24 cellular contexts compared by ENCODE assay signal in the genomic region with DNA sequence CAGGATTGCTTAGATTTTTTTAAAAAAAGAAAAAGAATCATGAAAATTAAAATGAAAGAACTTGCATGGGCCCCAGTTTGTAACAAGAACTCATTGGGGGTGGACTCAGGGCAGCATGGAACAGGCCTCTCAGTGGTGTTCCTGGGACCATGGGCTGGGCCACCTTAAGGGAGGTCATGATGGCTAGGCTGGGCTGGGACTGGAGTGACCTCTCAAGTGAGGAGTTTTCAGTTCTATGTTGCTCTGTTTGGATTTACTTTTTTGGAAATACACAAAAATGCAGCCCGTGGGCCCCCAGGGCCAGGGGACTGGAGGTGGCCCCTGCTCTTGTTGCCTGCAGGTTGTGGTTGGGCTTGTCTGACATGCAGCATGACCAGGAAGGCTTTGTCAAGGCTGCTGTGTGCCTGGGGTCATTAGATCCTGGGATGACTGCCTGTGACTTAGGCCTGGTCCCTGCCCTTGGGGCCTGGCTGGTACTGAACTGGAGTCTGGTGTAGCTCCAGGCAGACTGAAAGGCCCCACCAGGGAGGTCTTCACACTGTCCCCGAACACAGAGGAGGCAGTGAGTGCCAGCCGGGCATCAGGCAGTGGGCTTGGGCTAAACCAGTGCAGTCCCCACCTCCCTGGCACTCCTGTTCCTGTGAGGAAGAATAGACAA.
A peak's percentile ranks its signal among the peaks of the same experiment; 100 is the strongest.
DNase-seq lines count a peak whose midpoint lies in the region; ATAC-seq, FAIRE-seq and TF ChIP-seq lines count a peak whose summit lies in the region.
"Had no signal": no experiment of that assay in that cellular context is flagged by ENCODE, and none has a peak within 500 bp of the region (broad histone marks: within the 10 kb centered on the region; RNA-seq: fewer than 3 reads in every experiment).

No MANE protein-coding gene starts in this region.

- H3K4me1 Mint-ChIP-seq in brain (peaks cover 77% of the 10 kb centered on the region), neural progenitor cell (peaks cover 39% of the 10 kb centered on the region)

- H2BK20ac ChIP-seq in IMR-90 (ENCODE audit: low read depth, low read length), result no peak overlapping the region; the same call in 1 of the 2 replicates

- peaks cover 20% of the 10 kb centered on the region for H3K4me1 ChIP-seq in IMR-90 (ENCODE audit: control insufficient read depth, insufficient read depth, low read length)
- H3K4me1 ChIP-seq in neural progenitor cell, result peaks cover 20% of the 10 kb centered on the region

- no peak overlapping the region for H2BK120ac ChIP-seq in IMR-90 (ENCODE audit: low read depth, low read length)

- no peak overlapping the region for H2BK15ac ChIP-seq in IMR-90 (ENCODE audit: low read depth, low read length)

- H3K36me3 Mint-ChIP-seq in brain (peaks cover 34% of the 10 kb centered on the region), neural progenitor cell (peaks cover 28% of the 10 kb centered on the region)

- H3K27me3 Mint-ChIP-seq in brain (no peaks in the 10 kb centered on the region), neural progenitor cell (ENCODE audit: insufficient read depth, low read depth) (peaks cover 2% of the 10 kb centered on the region)
- H3K27me3 Mint-ChIP-seq: CD4-positive, alpha-beta T cell had no signal

- dilution Hi-C loops in IMR-90 (cut with HindIII; ENCODE audit: low sequenced_read_pairs, unreplicated experiment), result no loop called here

- DNase-seq in IMR-90 (no peak), neural progenitor cell (ENCODE audit: low spot score) (no peak), urothelium cell line (ENCODE audit: low spot score) (no peak), epidermal melanocyte (ENCODE audit: insufficient read length, low spot score) (no peak)
- DNase-seq in stimulated activated naive CD4-positive, alpha-beta T cell treated with Interleukin-2 at 50 U/mL for 16 hours (lab: John Stamatoyannopoulos, UW), result no peak
- no peak for DNase-seq in activated CD4-positive, alpha-beta T cell treated with anti-CD3 and anti-CD28 coated beads, Interleukin-2, amount 50 U/mL, for 1 hour
- DNase-seq: CD4-positive, alpha-beta T cell; COR-L47; DMS79 treated with DMSO at 0.1 percent for 48 hours; HCEC 1CT; NCI-H1105; NCI-H146; NCI-H2029; NCI-H226; NCI-H510A treated with DMSO at 0.1 percent for 48 hours; NCI-H774; SIG-M5; SK-N-SH had no signal

- POLR2A ChIA-PET in IMR-90 (lab: Charles Lee; ENCODE audit: unreplicated experiment), result interaction anchor here (0.5 kb wide), 1 partner anchor 17 kb away, joined by 3 read pairs; no protein-coding TSS in a partner anchor

- no peak overlapping the region for H3K4me3 Mint-ChIP-seq in brain
- no peak overlapping the region for H3K4me3 Mint-ChIP-seq in neural progenitor cell
- H3K4me3 Mint-ChIP-seq: CD4-positive, alpha-beta T cell; GM23338 had no signal

- TF ChIP-seq RAD21 in IMR-90 (IDR thresholded peaks at IDR 0.05; ENCODE audit: low read length), result no peak

- H2AFZ ChIP-seq in IMR-90 (replicated peaks; ENCODE audit: low read length, poor library complexity), result no peak overlapping the region
- H2AFZ ChIP-seq in neural progenitor cell (replicated peaks), result no peak overlapping the region
- H2AFZ ChIP-seq: GM23338 had no signal

- H3K23ac ChIP-seq in IMR-90 (ENCODE audit: low read depth, low read length), result peak overlapping the region; percentile 7; the same call in 1 of the 2 replicates

- CTCF ChIA-PET in IMR-90 (lab: Yijun Ruan, JAX), result interaction anchor here (0.7 to 0.9 kb wide), 2 partner anchors 14 to 111 kb away, joined by 3 to 6 read pairs; no protein-coding TSS in a partner anchor

- no peak overlapping the region for H3K56ac ChIP-seq in IMR-90 (ENCODE audit: extremely low read depth, insufficient read depth, low read length)

- peaks cover 3% of the 10 kb centered on the region for H3F3A ChIP-seq in neural progenitor cell (ENCODE audit: low read depth)

- H3K9me3 ChIP-seq in IMR-90 (ENCODE audit: control insufficient read depth, insufficient read depth, low read length) (peaks cover 4% of the 10 kb centered on the region), neural progenitor cell (ENCODE audit: low read depth) (no peaks in the 10 kb centered on the region)
- H3K9me3 ChIP-seq: SK-N-SH had no signal

- TF ChIP-seq CTCF in IMR-90 (conservative IDR thresholded peaks at IDR 0.05; ENCODE audit: low read depth, low read length) (no peak), brain (conservative IDR thresholded peaks at IDR 0.05) (no peak), neural progenitor cell (IDR thresholded peaks at IDR 0.05) (no peak)

- no TSS peak for BruUV-seq in IMR-90 (replicated peaks; lab: Mats Ljungman, UMichigan)

- no peaks in the 10 kb centered on the region for H3K27me3 ChIP-seq in IMR-90 (ENCODE audit: control insufficient read depth, insufficient read depth, low read length)
- H3K27me3 ChIP-seq in neural progenitor cell, result no peaks in the 10 kb centered on the region
- H3K27me3 ChIP-seq: BLaER1 had no signal

- H4K8ac ChIP-seq in IMR-90 (ENCODE audit: low read depth in 2 of 2, low read length in 2 of 2), result no peak overlapping the region

- in situ Hi-C loops in IMR-90 (cut with MboI; ENCODE audit: low sequenced_read_pairs), result no loop called here

- H3K18ac ChIP-seq in IMR-90 (ENCODE audit: low read depth, low read length), result no peak overlapping the region

- H2BK5ac ChIP-seq in IMR-90 (ENCODE audit: low read depth, low read length, poor library complexity, severe bottlenecking), result no peak overlapping the region

- H2AK5ac ChIP-seq in IMR-90 (ENCODE audit: low read depth, low read length), result no peak overlapping the region

- H3K4ac ChIP-seq in IMR-90 (ENCODE audit: low read depth, low read length), result no peak overlapping the region

- no peak for TF ChIP-seq POLR2A in IMR-90 (IDR thresholded peaks at IDR 0.05; ENCODE audit: low read depth, low read length)

- H3K14ac ChIP-seq in IMR-90 (replicated peaks; ENCODE audit: low read depth, low read length), result no peak overlapping the region

- H4K5ac ChIP-seq in IMR-90 (ENCODE audit: low read depth, low read length), result no peak overlapping the region

- H3K9me1 ChIP-seq in IMR-90 (ENCODE audit: insufficient read depth, low read length), result peaks cover 33% of the 10 kb centered on the region

- intact Hi-C loops in IMR-90 (cut with micrococcal nuclease), result no loop called here

- H4K20me1 ChIP-seq in IMR-90 (ENCODE audit: insufficient read depth, low read length), result peaks cover 73% of the 10 kb centered on the region
- H4K20me1 ChIP-seq in neural progenitor cell (ENCODE audit: low read depth), result peaks cover 87% of the 10 kb centered on the region
- H4K20me1 ChIP-seq: BLaER1 had no signal

- H3K36me3 ChIP-seq in IMR-90 (ENCODE audit: control insufficient read depth, insufficient read depth, low read length) (peaks cover 14% of the 10 kb centered on the region), neural progenitor cell (no peaks in the 10 kb centered on the region)
- H3K36me3 ChIP-seq: BLaER1 had no signal

- H3K9ac ChIP-seq in IMR-90 (ENCODE audit: low read depth, low read length), result no peak overlapping the region
- no peak overlapping the region for H3K9ac ChIP-seq in neural progenitor cell
- H3K9ac ChIP-seq: BLaER1, KMS-11, SK-N-SH had no signal

- no peak for ATAC-seq in IMR-90 (ENCODE audit: low read depth)
- ATAC-seq: GM12878, GM23338 had no signal

- peaks cover 5% of the 10 kb centered on the region for H3K79me2 ChIP-seq in neural progenitor cell (ENCODE audit: low read depth)

- H3K9me3 Mint-ChIP-seq in brain (peaks cover 12 to 31% (median 23%) of the 10 kb centered on the region in 5 experiments), neural progenitor cell (peaks cover 10% of the 10 kb centered on the region)
- H3K9me3 Mint-ChIP-seq: GM23338 had no signal

- FAIRE-seq in urothelium cell line (lab: Jason Lieb, UNC), result peak; percentile 20
- FAIRE-seq: GM12878, HTR-8/SVneo had no signal

- peaks cover 33 to 96% of the 10 kb centered on the region in 2 experiments for H3K79me1 ChIP-seq in IMR-90 (ENCODE audit: low read depth in 1 of 2, low read length in 2 of 2)

- no CpG with 5 or more reads among the region's 3 CpGs for WGBS in IMR-90 (ENCODE audit: extremely low coverage in 2 of 2, insufficient read length in 1 of 2), 2 experiments

- no peak overlapping the region for H4K91ac ChIP-seq in IMR-90 (ENCODE audit: insufficient read depth, low read depth, low read length)

- H2AK9ac ChIP-seq in IMR-90 (replicated peaks; ENCODE audit: low read depth, low read length, poor library complexity), result no peak overlapping the region

- H3K27ac ChIP-seq in IMR-90 (ENCODE audit: insufficient read depth, low read length), result no peak overlapping the region
- no peak overlapping the region for H3K27ac ChIP-seq in neural progenitor cell
- H3K27ac ChIP-seq: BLaER1, KMS-11 had no signal

- H3K4me2 ChIP-seq in IMR-90 (ENCODE audit: low read depth, low read length) (no peak overlapping the region), neural progenitor cell (no peak overlapping the region)
- H3K4me2 ChIP-seq: BLaER1, GM23338, KMS-11, SK-N-SH had no signal

- H3K27ac Mint-ChIP-seq in brain, result peak overlapping the region in 3 of 5 experiments; percentile 17 to 52 (median 18)
- H3K27ac Mint-ChIP-seq in neural progenitor cell, result peak overlapping the region; percentile 14
- H3K27ac Mint-ChIP-seq: CD4-positive, alpha-beta T cell; GM23338 had no signal

- H3K4me3 ChIP-seq in IMR-90 (ENCODE audit: insufficient read depth, low read depth, low read length) (no peak overlapping the region), neural progenitor cell (no peak overlapping the region)
- H3K4me3 ChIP-seq: BLaER1, GM12878, GM23338 had no signal

TF ChIP-seq in IMR-90, 13 proteins besides CTCF, POLR2A, EP300 and RAD21 (continues in another document):
- TF ChIP-seq, protein P1, sequence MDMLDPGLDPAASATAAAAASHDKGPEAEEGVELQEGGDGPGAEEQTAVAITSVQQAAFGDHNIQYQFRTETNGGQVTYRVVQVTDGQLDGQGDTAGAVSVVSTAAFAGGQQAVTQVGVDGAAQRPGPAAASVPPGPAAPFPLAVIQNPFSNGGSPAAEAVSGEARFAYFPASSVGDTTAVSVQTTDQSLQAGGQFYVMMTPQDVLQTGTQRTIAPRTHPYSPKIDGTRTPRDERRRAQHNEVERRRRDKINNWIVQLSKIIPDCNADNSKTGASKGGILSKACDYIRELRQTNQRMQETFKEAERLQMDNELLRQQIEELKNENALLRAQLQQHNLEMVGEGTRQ (IDR thresholded peaks at IDR 0.05; ENCODE audit: low read depth, low read length), result no peak
- TF ChIP-seq FOS (IDR thresholded peaks at IDR 0.05; ENCODE audit: low read depth, low read length) (no peak), CEBPB (IDR thresholded peaks at IDR 0.05; ENCODE audit: low read depth, low read length) (no peak), NFE2L2 (IDR thresholded peaks at IDR 0.05; ENCODE audit: low read depth, low read length) (no peak), MXI1 (IDR thresholded peaks at IDR 0.05; ENCODE audit: borderline replicate concordance, low read depth, low read length) (no peak), BHLHE40 (IDR thresholded peaks at IDR 0.05; ENCODE audit: low read depth, low read length) (no peak), RCOR1 (IDR thresholded peaks at IDR 0.05; ENCODE audit: insufficient replicate concordance, low read length) (no peak), CHD1 (IDR thresholded peaks at IDR 0.05; ENCODE audit: low read depth, low read length) (no peak)
